In the genomic region with DNA sequence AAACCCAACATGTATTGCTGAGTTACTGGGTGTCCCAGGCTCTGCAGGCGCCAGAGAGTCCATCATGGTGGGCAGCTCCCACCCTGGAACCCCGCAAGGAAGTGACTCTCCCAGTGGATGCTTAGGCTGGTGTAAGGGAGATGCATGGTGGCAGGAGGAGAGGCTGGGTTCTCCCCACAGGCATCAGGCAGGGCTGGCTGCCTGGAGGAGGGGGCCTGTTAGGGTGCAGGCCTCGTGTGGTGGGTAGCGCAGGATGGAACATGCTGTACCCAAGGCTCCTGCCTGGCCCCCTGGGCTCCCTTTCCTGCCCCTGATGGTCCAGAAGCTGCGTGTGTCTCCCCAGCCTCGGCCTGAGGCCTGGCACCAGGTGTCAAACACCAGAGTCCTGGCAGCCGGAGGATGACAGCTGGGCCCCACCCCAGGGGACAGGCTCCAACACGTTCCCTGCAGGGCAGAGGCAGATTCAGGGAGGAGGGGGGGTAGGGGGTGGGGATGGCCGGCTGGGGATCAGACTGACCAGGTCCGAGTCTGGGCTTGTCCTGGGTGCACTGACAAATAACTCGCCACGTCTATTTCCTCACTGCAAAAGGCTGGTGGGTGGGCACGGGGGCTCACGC, we compare ENCODE assay signal across 1 cellular context.
TF ChIP-seq lines count a peak whose summit lies in the region.

No MANE protein-coding gene starts in this region.

TF ChIP-seq in SK-N-SH, 30 proteins besides CTCF, POLR2A, EP300 and RAD21 (continued from another document):
- TF ChIP-seq USF2 (IDR thresholded peaks at IDR 0.05; ENCODE audit: borderline replicate concordance, low read depth, low read length) (no peak), POLR2AphosphoS5 (IDR thresholded peaks at IDR 0.05; ENCODE audit: low read depth, low read length) (no peak), ELF1 (IDR thresholded peaks at IDR 0.05) (no peak), TEAD4 (IDR thresholded peaks at IDR 0.05; ENCODE audit: borderline replicate concordance, insufficient read depth) (no peak), JUND (IDR thresholded peaks at IDR 0.05) (no peak), GATA2 (CRISPR knock-in tag; IDR thresholded peaks at IDR 0.05) (no peak), GABPA (IDR thresholded peaks at IDR 0.05; ENCODE audit: low read depth) (no peak), TCF12 (IDR thresholded peaks at IDR 0.05) (no peak), YY1 (IDR thresholded peaks at IDR 0.05; ENCODE audit: low read depth) (no peak), CHD2 (IDR thresholded peaks at IDR 0.05; ENCODE audit: low read length, partially characterized antibody) (no peak)
- TF ChIP-seq, protein P1, sequence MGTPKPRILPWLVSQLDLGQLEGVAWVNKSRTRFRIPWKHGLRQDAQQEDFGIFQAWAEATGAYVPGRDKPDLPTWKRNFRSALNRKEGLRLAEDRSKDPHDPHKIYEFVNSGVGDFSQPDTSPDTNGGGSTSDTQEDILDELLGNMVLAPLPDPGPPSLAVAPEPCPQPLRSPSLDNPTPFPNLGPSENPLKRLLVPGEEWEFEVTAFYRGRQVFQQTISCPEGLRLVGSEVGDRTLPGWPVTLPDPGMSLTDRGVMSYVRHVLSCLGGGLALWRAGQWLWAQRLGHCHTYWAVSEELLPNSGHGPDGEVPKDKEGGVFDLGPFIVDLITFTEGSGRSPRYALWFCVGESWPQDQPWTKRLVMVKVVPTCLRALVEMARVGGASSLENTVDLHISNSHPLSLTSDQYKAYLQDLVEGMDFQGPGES (IDR thresholded peaks at IDR 0.05; ENCODE audit: low read depth, low read length), result no peak
